In the genomic region with DNA sequence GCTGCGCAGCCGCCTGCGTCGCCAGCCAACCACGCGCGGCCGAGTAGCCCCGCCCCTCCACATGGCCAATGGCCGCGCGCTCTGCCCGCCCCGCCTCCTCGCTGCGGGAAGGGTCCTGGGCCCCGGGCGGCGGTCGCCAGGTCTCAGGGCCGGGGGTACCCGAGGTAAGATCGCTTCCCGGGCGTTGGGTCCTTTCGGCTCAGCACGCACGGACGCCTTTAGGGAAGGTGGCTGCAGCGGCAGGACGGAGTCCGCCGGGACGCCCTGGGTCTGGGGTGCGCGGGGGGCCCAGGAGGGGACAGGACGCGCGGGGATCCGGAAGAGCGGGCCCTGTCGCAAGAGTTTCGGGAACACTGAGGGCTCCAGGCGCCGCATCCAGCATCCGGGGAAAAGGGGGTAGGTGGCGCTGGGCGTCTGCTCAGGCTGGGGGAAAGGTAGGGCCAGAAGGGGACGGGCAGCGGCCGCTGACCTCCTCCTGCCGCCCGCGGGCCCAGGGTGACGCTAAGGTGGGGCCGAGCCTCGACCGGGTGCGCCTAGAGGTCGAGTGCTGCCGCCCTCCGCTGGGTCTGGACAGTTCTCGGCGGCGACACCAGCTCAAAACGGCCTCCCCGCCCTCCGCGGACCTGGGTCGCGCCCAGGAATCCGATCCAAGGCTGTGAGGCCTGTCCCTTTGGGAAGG, we compare ENCODE assay signal across 8 cellular contexts. TPM values are rescaled to one million over a fixed set of nuclear protein-coding genes. Genes with fewer than 3 reads are reported as not detected.
DNase-seq lines count a peak whose midpoint lies in the region; TF ChIP-seq lines count a peak whose summit lies in the region.

TSS of gene MAVS (plus strand) at position 95 of the 679 bp plus-strand sequence. CDS start 7,791 bp downstream, outside the sequence.

- H3K4me1 ChIP-seq in SJCRH30: 0 out of 2 replicates have a peak, but pooled peaks cover 3% of the 10 kb centered on the region
- peaks cover 10 to 45% (median 40%) of the 10 kb centered on the region in 4 donors for H3K4me1 ChIP-seq in stomach

- H3K27ac ChIP-seq in SJCRH30 (peak within 1 kb of the TSS; percentile 54), stomach (peak within 1 kb of the TSS; percentile 94 to 95 (median 94))

- no peaks in the 10 kb centered on the region for H3K27me3 Mint-ChIP-seq in neural crest cell (ENCODE audit: low read depth)

- DNase-seq in ELF-1 (ENCODE audit: low read depth, low spot score) (peak; percentile 88), GOT3 (lab: John Stamatoyannopoulos, UW) (peak; percentile 41), LoVo (ENCODE audit: low spot score) (peak; percentile 92), SJCRH30 (peak; percentile 83 to 85), activated gamma-delta T cell treated with Interleukin-2 at 50 U/mL for 16 hours (peak; percentile 83), fibroblast of villous mesenchyme (ENCODE audit: low read depth) (peak; percentile 83), neural crest cell (ENCODE audit: low read depth, low spot score) (peak; percentile 78), stomach (peak; percentile 92)

- H3K36me3 ChIP-seq in SJCRH30: no peaks in the 10 kb centered on the region
- peaks cover 0 to 3% (median 0%) of the 10 kb centered on the region in 4 donors for H3K36me3 ChIP-seq in stomach

- no peak for TF ChIP-seq POLR2A in stomach (IDR thresholded peaks at IDR 0.05)

- TF ChIP-seq CTCF in fibroblast of villous mesenchyme (IDR thresholded peaks at IDR 0.05; ENCODE audit: insufficient read depth, low read depth, low read length) (no peak), neural crest cell (conservative IDR thresholded peaks at IDR 0.05) (no peak), stomach (IDR thresholded peaks at IDR 0.05) (no peak)

- intact Hi-C loops in stomach (cut with DNase I; ENCODE audit: low total_unique reads): no loop called here

- no peaks in the 10 kb centered on the region for H3K36me3 Mint-ChIP-seq in neural crest cell (ENCODE audit: low read depth)

- H3K4me3 ChIP-seq in SJCRH30: peak within 1 kb of the TSS; percentile 96
- peak within 1 kb of the TSS; percentile 91 for H3K4me3 ChIP-seq in fibroblast of villous mesenchyme (ENCODE audit: low read depth, low read length)
- peak within 1 kb of the TSS; percentile 78 to 94 (median 90) for H3K4me3 ChIP-seq in stomach

- no peak for TF ChIP-seq EP300 in stomach (IDR thresholded peaks at IDR 0.05)

- 0 to 1% (median 0%) methylated on average over 36 to 72 of the region's 72 CpGs for WGBS in stomach, 5 donors

- H3K4me3 Mint-ChIP-seq in neural crest cell: peak within 1 kb of the TSS; percentile 91

- H3K4me1 Mint-ChIP-seq in neural crest cell: peaks cover 26% of the 10 kb centered on the region

- H3K9me3 ChIP-seq in SJCRH30 (replicated peaks) (no peaks in the 10 kb centered on the region), stomach (no peaks in the 10 kb centered on the region)

- peak within 1 kb of the TSS; percentile 92 for H3K27ac Mint-ChIP-seq in neural crest cell (ENCODE audit: unreplicated experiment)

- H3K27me3 ChIP-seq in SJCRH30: no peaks in the 10 kb centered on the region
- H3K27me3 ChIP-seq in stomach: no peaks in the 10 kb centered on the region

- H3K9me3 Mint-ChIP-seq in neural crest cell: no peaks in the 10 kb centered on the region

RNA-seq across cellular contexts. Expression of gene MAVS, which starts in this region (rescaled TPM):
- 26.4 and 28.9 TPM in 2 replicates for total RNA-seq in SJCRH30 (2014; rRNA removed; shearing (Covaris generic))
- total RNA-seq in fibroblast of villous mesenchyme: 26.7 and 32.4 TPM in 2 replicates
- total RNA-seq in neural crest cell: 37.2 and 38.3 TPM in 2 replicates
- total RNA-seq in stomach: 10 to 100 TPM; 26.6 to 50.4 (median 37.1) TPM
- 10 to 100 TPM in 1 of 3 donors, 1 to 10 TPM in 2; 6.3 to 15.1 (median 9.2) TPM for polyA plus RNA-seq in stomach

Comparison
In these comparisons a context has a peak if more than half of its experiments do, and no peak if none do; other contexts are left out.
1. Peak in every context shown above with its lines: DNase-seq, H3K4me3 ChIP-seq and H3K27ac ChIP-seq.
2. DNase-seq: peak in every context shown above with its lines; median percentile 92 in LoVo; 92 in stomach; 88 in ELF-1; 84 in SJCRH30; 83 in activated gamma-delta T cell treated with Interleukin-2 at 50 U/mL for 16 hours; 83 in fibroblast of villous mesenchyme; 78 in neural crest cell; 41 in GOT3.